In the genomic region with DNA sequence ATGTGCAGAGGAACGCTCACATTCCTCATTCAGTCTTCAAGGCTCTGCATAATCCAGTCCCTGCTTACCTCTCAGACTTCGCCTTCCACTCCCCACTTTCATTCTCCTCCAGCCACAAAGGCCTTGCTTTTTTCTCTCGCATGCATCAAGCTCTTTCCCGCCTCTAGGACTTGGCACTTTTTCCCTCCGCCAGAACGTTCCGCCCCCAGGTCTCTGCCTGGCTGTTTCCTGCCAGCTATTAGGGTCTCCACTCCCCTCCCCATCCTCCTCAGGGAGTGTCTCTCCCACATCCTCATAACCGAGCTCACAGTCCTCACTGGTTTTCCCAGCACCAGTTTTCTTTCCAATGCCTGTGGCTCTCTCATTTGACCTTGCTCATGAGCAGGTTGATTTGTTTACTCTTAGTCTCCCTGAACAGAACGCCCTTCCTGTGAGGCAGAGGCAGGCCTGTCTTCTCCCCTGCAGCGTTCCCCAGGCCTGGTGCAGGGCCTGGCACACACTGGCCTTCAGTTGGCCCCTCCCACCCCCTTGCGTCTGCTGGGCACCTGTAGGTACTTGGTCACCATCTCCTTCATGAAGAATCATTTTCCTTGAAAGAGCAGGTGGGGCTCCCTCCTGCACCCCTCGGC, we compare ENCODE assay signal across 29 cellular contexts.
DNase-seq lines count a peak whose midpoint lies in the region; ATAC-seq and TF ChIP-seq lines count a peak whose summit lies in the region.
"Had no signal": no experiment of that assay in that cellular context is flagged by ENCODE, and none has a peak within 500 bp of the region (broad histone marks: within the 10 kb centered on the region; RNA-seq: fewer than 3 reads in every experiment).

No MANE protein-coding gene starts in this region.

- H3K4me1 ChIP-seq in mucosa of descending colon (ENCODE audit: low read depth) (no peaks in the 10 kb centered on the region), spleen (no peaks in the 10 kb centered on the region)
- H3K4me1 ChIP-seq: body of pancreas, gastrocnemius medialis, prostate gland had no signal

- no peak overlapping the region for H3K27ac Mint-ChIP-seq in HFFc6
- no peak overlapping the region for H3K27ac Mint-ChIP-seq in activated T-cell treated with anti-CD3 and anti-CD28 coated beads, Interleukin-2, amount 50 U/mL, for 24 hours
- H3K27ac Mint-ChIP-seq: activated CD4-positive, alpha-beta T cell treated with anti-CD3 and anti-CD28 coated beads for 36 hours; IgD-negative memory B cell; mesothelial cell of epicardium had no signal

- H3K4me3 ChIP-seq in mucosa of descending colon = no peak overlapping the region
- no peak overlapping the region for H3K4me3 ChIP-seq in spleen
- H3K4me3 ChIP-seq: body of pancreas, gastrocnemius medialis, prostate gland, SK-N-MC had no signal

- TF ChIP-seq POLR2A in spleen (IDR thresholded peaks at IDR 0.05) = no peak

- TF ChIP-seq CTCF in VCaP (conservative IDR thresholded peaks at IDR 0.05) (no peak), mucosa of descending colon (IDR thresholded peaks at IDR 0.05) (no peak), spleen (IDR thresholded peaks at IDR 0.05 in 8 of 11, conservative IDR thresholded peaks at IDR 0.05 in 3 of 11) (no peak), HFFc6 (IDR thresholded peaks at IDR 0.05) (no peak)

- no peak overlapping the region for H3K4me3 Mint-ChIP-seq in HFFc6
- no peak overlapping the region for H3K4me3 Mint-ChIP-seq in activated T-cell treated with anti-CD3 and anti-CD28 coated beads, Interleukin-2, amount 50 U/mL, for 24 hours
- H3K4me3 Mint-ChIP-seq: activated CD4-positive, alpha-beta T cell treated with anti-CD3 and anti-CD28 coated beads for 36 hours; IgD-negative memory B cell; mesothelial cell of epicardium had no signal

- intact Hi-C loops in mucosa of descending colon (cut with DNase I, micrococcal nuclease) = no loop called here
- intact Hi-C loops in spleen (cut with DNase I; ENCODE audit: low total_unique reads) = no loop called here

- H3K27me3 Mint-ChIP-seq in HFFc6 (ENCODE audit: insufficient read depth) = peaks cover 14% of the 10 kb centered on the region
- peaks cover 30% of the 10 kb centered on the region for H3K27me3 Mint-ChIP-seq in activated T-cell treated with anti-CD3 and anti-CD28 coated beads, Interleukin-2, amount 50 U/mL, for 24 hours

- H3K4me1 Mint-ChIP-seq in HFFc6 (ENCODE audit: low read depth) = no peaks in the 10 kb centered on the region
- no peaks in the 10 kb centered on the region for H3K4me1 Mint-ChIP-seq in activated T-cell treated with anti-CD3 and anti-CD28 coated beads, Interleukin-2, amount 50 U/mL, for 24 hours (ENCODE audit: low read depth)
- H3K4me1 Mint-ChIP-seq: activated CD4-positive, alpha-beta T cell treated with anti-CD3 and anti-CD28 coated beads for 36 hours; IgD-negative memory B cell had no signal

- peaks cover 12% of the 10 kb centered on the region for H3K9me3 Mint-ChIP-seq in HFFc6
- H3K9me3 Mint-ChIP-seq in activated T-cell treated with anti-CD3 and anti-CD28 coated beads, Interleukin-2, amount 50 U/mL, for 24 hours = peaks cover 18% of the 10 kb centered on the region

- H3K36me3 ChIP-seq in mucosa of descending colon (ENCODE audit: low read depth) (no peaks in the 10 kb centered on the region), spleen (no peaks in the 10 kb centered on the region)
- H3K36me3 ChIP-seq: gastrocnemius medialis, prostate gland had no signal

- DNase-seq in NCI-H2029 (lab: John Stamatoyannopoulos, UW) (peak; percentile 24), NCI-H2029 treated with DMSO at 0.1 percent for 48 hours (lab: John Stamatoyannopoulos, UW) (no peak), mucosa of descending colon (peak in 2 of 3 donors; percentile 15 to 17), spleen (peak; percentile 39), NCI-H2081 treated with DMSO at 0.1 percent for 48 hours (lab: John Stamatoyannopoulos, UW) (no peak), HFFc6 (no peak)
- DNase-seq in activated T-cell treated with anti-CD3 and anti-CD28 coated beads, Interleukin-2, amount 50 U/mL, for 24 hours = no peak
- DNase-seq: activated CD4-positive, alpha-beta T cell treated with anti-CD3 and anti-CD28 coated beads for 36 hours; activated CD8-positive, alpha-beta memory T cell treated with anti-CD3 and anti-CD28 coated beads for 24 hours; activated naive CD4-positive, alpha-beta T cell treated with Interleukin-2 at 50 U/mL for 16 hours; Calu3; cerebellar nuclear complex; gastrocnemius medialis; NCI-H1092; NCI-H1694 treated with DMSO at 0.1 percent for 48 hours; NCI-H226; NCI-H774; stimulated activated naive CD4-positive, alpha-beta T cell; T-helper 2 cell had no signal

- WGBS in spleen, 5 donors = 40 to 70% (median 68%) methylated on average over 12 of the region's 12 CpGs

- peak; percentile 27 for ATAC-seq in mucosa of descending colon
- ATAC-seq: activated CD4-positive, alpha-beta T cell treated with anti-CD3 and anti-CD28 coated beads for 36 hours; body of pancreas; gastrocnemius medialis; left lobe of liver had no signal

- no peaks in the 10 kb centered on the region for H3K9me3 ChIP-seq in mucosa of descending colon
- peaks cover 2 to 37% (median 24%) of the 10 kb centered on the region in 8 donors for H3K9me3 ChIP-seq in spleen
- H3K9me3 ChIP-seq: gastrocnemius medialis, prostate gland had no signal

- H3K27me3 ChIP-seq in spleen (replicated peaks in 1 of 7) = peaks cover 0 to 56% (median 0%) of the 10 kb centered on the region in 7 donors
- H3K27me3 ChIP-seq: body of pancreas had no signal

- H3K27ac ChIP-seq in VCaP (peak overlapping the region; percentile 36; the same call in 1 of the 2 replicates), spleen (peak overlapping the region in 1 of 8 donors; percentile 12)
- H3K27ac ChIP-seq: 22Rv1, body of pancreas, C4-2B, gastrocnemius medialis, prostate gland, RWPE1, SK-N-MC had no signal

- H3K36me3 Mint-ChIP-seq in HFFc6 (ENCODE audit: low read depth) = peaks cover 6% of the 10 kb centered on the region; the same call in 1 of the 2 replicates
- H3K36me3 Mint-ChIP-seq in activated T-cell treated with anti-CD3 and anti-CD28 coated beads, Interleukin-2, amount 50 U/mL, for 24 hours (ENCODE audit: low read depth) = no peaks in the 10 kb centered on the region
- H3K36me3 Mint-ChIP-seq: IgD-negative memory B cell, mesothelial cell of epicardium had no signal

Comparison
In these comparisons a context has a peak if more than half of its experiments do, and no peak if none do; other contexts are left out.
1. DNase-seq: peak in NCI-H2029 (single experiment), mucosa of descending colon (2 of 3) and spleen (single experiment); none in NCI-H2029 treated with DMSO at 0.1 percent for 48 hours (single experiment), NCI-H2081 treated with DMSO at 0.1 percent for 48 hours (single experiment), HFFc6 (single experiment) and activated T-cell treated with anti-CD3 and anti-CD28 coated beads, Interleukin-2, amount 50 U/mL, for 24 hours (single experiment).